ENCODE assay signal across 8 cellular contexts in the genomic region with DNA sequence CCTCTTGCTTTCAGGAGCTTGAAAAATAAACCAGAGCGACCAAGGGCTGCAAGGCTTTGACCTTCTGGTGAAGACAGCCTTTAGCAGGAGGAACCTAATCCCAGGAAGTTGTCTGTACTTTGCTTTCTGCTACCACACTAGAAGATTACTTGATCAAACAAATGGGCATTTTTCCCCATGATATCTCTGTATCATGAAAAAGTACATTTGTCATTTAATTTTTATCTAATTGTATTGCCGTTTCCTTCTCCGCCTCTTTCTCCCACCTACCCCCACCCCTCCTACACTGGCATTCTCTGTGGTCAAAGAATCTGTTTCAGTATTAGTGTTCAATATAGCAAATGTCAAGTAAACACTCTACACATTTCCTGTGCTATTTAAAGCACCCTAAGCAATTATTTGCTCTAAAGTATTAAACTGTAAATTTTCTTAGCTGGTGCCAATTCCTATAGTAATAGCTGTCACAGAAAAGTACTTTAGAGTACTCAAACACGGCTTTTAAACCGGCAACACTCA. TPM values are rescaled to one million over a fixed set of nuclear protein-coding genes. Genes with fewer than 3 reads are reported as not detected.
DNase-seq lines count a peak whose midpoint lies in the region; ATAC-seq and TF ChIP-seq lines count a peak whose summit lies in the region.

No MANE protein-coding gene starts in this region.

- no peak overlapping the region for H2AFZ ChIP-seq in PC-3 (ENCODE audit: low read length)

- no peaks in the 10 kb centered on the region for H4K20me1 ChIP-seq in PC-3 (ENCODE audit: low read length)

- POLR2A ChIA-PET in HEK293 (lab: Yijun Ruan, JAX) = interaction anchor here (0.6 to 0.7 kb wide), 3 partner anchors 26 to 229 kb away, joined by 3 to 4 read pairs (median 3); no protein-coding TSS in a partner anchor
- POLR2A ChIA-PET in PC-3 (lab: Charles Lee; ENCODE audit: unreplicated experiment) = interaction anchor here (0.6 kb wide), 1 partner anchor 13 kb away, joined by 6 read pairs; no protein-coding TSS in a partner anchor

- CTCF ChIA-PET in HEK293 (lab: Yijun Ruan, JAX) = interaction anchor here (0.7 to 2.9 kb wide), 8 partner anchors 8 to 411 kb away, joined by 3 to 9 read pairs (median 4); no protein-coding TSS in a partner anchor
- CTCF ChIA-PET in PC-3 (lab: Charles Lee) = interaction anchor here (0.7 kb wide), 1 partner anchor 16 kb away, joined by 7 read pairs; no protein-coding TSS in a partner anchor

- H3K27me3 ChIP-seq in PC-3 (ENCODE audit: low read length) (no peaks in the 10 kb centered on the region), mesendoderm (ENCODE audit: insufficient read depth, low read length, poor library complexity) (no peaks in the 10 kb centered on the region)

- H3K4me1 ChIP-seq in HEK293 (ENCODE audit: control insufficient read depth, insufficient read depth, low read length) = peaks cover 60% of the 10 kb centered on the region
- H3K4me1 ChIP-seq in PC-3 (ENCODE audit: insufficient read depth, low read length) = peaks cover 57% of the 10 kb centered on the region
- no peaks in the 10 kb centered on the region for H3K4me1 ChIP-seq in mesendoderm (ENCODE audit: control insufficient read depth, low read depth, low read length)

- H2AK5ac ChIP-seq in mesendoderm (ENCODE audit: low read length) = no peak overlapping the region

- no peak overlapping the region for H3K23ac ChIP-seq in mesendoderm (ENCODE audit: low read length)

- H3K9me3 ChIP-seq in HEK293 (ENCODE audit: control insufficient read depth, insufficient read depth, low read depth, low read length) = no peaks in the 10 kb centered on the region
- no peaks in the 10 kb centered on the region for H3K9me3 ChIP-seq in PC-3 (ENCODE audit: low read length)

- TF ChIP-seq CTCF in HEK293 (tag by site-specific recombination; IDR thresholded peaks at IDR 0.05) (no peak), PC-3 (conservative IDR thresholded peaks at IDR 0.05; ENCODE audit: low read depth, low read length) (no peak), omental fat pad (IDR thresholded peaks at IDR 0.05) (no peak)

- H3K27ac ChIP-seq in HEK293 (ENCODE audit: extremely low read depth, low read depth, low read length) = peak overlapping the region; percentile 55
- 0 out of 2 replicates have a peak overlapping the region, but pooled peaks have one; percentile 4 for H3K27ac ChIP-seq in PC-3 (ENCODE audit: low read length)
- H3K27ac ChIP-seq in mesendoderm (ENCODE audit: low read depth, low read length) = no peak overlapping the region

- no peak overlapping the region for H3K4ac ChIP-seq in mesendoderm (ENCODE audit: low read depth, low read length)

- peak overlapping the region; percentile 18 for H3K4me2 ChIP-seq in PC-3 (ENCODE audit: low read length)
- no peak overlapping the region for H3K4me2 ChIP-seq in mesendoderm (ENCODE audit: low read length)

- no peak overlapping the region for H2BK120ac ChIP-seq in mesendoderm (ENCODE audit: low read depth, low read length)

- BruUV-seq in PC-3 (replicated peaks; lab: Mats Ljungman, UMichigan) = no TSS peak

- H3K18ac ChIP-seq in mesendoderm (ENCODE audit: low read length) = no peak overlapping the region

- peak; percentile 98 for ATAC-seq in GM18519 (IDR thresholded peaks at IDR 0.05; ENCODE audit: low FRiP score, unreplicated experiment)
- ATAC-seq in PC-3 = peak; percentile 51
- ATAC-seq in esophagus mucosa = no peak
- no peak for ATAC-seq in omental fat pad (ENCODE audit: low FRiP score)

- whole genome bisulfite sequencing in mesendoderm (ENCODE audit: extremely low coverage, insufficient coverage, low lambda C conversion rate) = no CpG with 5 or more reads among the region's 5 CpGs

- intact Hi-C loops in PC-3 (cut with micrococcal nuclease) = loop anchor here (2.0 kb wide), 1 partner anchor 19 kb away; no protein-coding TSS in a partner anchor

- no peaks in the 10 kb centered on the region for H3K79me1 ChIP-seq in mesendoderm (ENCODE audit: low read length)

- DNase-seq in PC-3 (peak; percentile 30), mesendoderm (no peak), omental fat pad (ENCODE audit: low spot score) (no peak), DMS79 (lab: John Stamatoyannopoulos, UW) (no peak), NCI-H748 (lab: John Stamatoyannopoulos, UW; ENCODE audit: unreplicated experiment) (no peak)

- peak overlapping the region; percentile 81 for H4K8ac ChIP-seq in mesendoderm (ENCODE audit: low read depth, low read length)

- H3K4me3 ChIP-seq in HEK293 (ENCODE audit: low read depth, low read length) = no peak overlapping the region
- no peak overlapping the region for H3K4me3 ChIP-seq in PC-3 (ENCODE audit: low read length)
- no peak overlapping the region for H3K4me3 ChIP-seq in mesendoderm (ENCODE audit: low read length)

- H4K5ac ChIP-seq in mesendoderm (ENCODE audit: low read length) = no peak overlapping the region

- no peak overlapping the region for H2BK15ac ChIP-seq in mesendoderm (replicated peaks; ENCODE audit: low read depth)

- H2BK5ac ChIP-seq in mesendoderm (ENCODE audit: low read length) = no peak overlapping the region

- H3K79me2 ChIP-seq in PC-3 (ENCODE audit: low read length) (peaks cover 33% of the 10 kb centered on the region), mesendoderm (ENCODE audit: control insufficient read depth, insufficient read depth, low read length) (no peaks in the 10 kb centered on the region)

- no peaks in the 10 kb centered on the region for H3K9me2 ChIP-seq in PC-3 (replicated peaks; ENCODE audit: low read length)

- H3F3A ChIP-seq in PC-3 (ENCODE audit: low read length, unreplicated experiment) = no peaks in the 10 kb centered on the region

- H3K36me3 ChIP-seq in HEK293 (ENCODE audit: control insufficient read depth in 2 of 2, insufficient read depth in 1 of 2, low read length in 2 of 2) (no peaks in the 10 kb centered on the region; a peak in 1 of 3 replicates), PC-3 (ENCODE audit: low read depth, low read length) (no peaks in the 10 kb centered on the region), mesendoderm (ENCODE audit: control insufficient read depth, insufficient read depth, low read length) (no peaks in the 10 kb centered on the region)

- H3K56ac ChIP-seq in mesendoderm (ENCODE audit: low read length) = no peak overlapping the region

- no peak overlapping the region for H3K9ac ChIP-seq in PC-3 (ENCODE audit: low read length)
- no peak overlapping the region for H3K9ac ChIP-seq in mesendoderm (ENCODE audit: low read length)

TF ChIP-seq in HEK293, 187 proteins besides CTCF, POLR2A, EP300 and RAD21:
- TF ChIP-seq ZFHX2 (tag by site-specific recombination; conservative IDR thresholded peaks at IDR 0.05) (peak; percentile 73), EGR2 (tag by site-specific recombination; IDR thresholded peaks at IDR 0.05; ENCODE audit: low read depth) (peak; percentile 80), ZNF791 (tag by site-specific recombination; IDR thresholded peaks at IDR 0.05) (no peak), OSR2 (tag by site-specific recombination; IDR thresholded peaks at IDR 0.05) (0 out of 2 replicates have a peak, but pooled peaks have one; percentile 7)
- TF ChIP-seq, protein P1, sequence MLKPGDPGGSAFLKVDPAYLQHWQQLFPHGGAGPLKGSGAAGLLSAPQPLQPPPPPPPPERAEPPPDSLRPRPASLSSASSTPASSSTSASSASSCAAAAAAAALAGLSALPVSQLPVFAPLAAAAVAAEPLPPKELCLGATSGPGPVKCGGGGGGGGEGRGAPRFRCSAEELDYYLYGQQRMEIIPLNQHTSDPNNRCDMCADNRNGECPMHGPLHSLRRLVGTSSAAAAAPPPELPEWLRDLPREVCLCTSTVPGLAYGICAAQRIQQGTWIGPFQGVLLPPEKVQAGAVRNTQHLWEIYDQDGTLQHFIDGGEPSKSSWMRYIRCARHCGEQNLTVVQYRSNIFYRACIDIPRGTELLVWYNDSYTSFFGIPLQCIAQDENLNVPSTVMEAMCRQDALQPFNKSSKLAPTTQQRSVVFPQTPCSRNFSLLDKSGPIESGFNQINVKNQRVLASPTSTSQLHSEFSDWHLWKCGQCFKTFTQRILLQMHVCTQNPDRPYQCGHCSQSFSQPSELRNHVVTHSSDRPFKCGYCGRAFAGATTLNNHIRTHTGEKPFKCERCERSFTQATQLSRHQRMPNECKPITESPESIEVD (tag by site-specific recombination; IDR thresholded peaks at IDR 0.05) = peak; percentile 77
- TF ChIP-seq, protein P2, sequence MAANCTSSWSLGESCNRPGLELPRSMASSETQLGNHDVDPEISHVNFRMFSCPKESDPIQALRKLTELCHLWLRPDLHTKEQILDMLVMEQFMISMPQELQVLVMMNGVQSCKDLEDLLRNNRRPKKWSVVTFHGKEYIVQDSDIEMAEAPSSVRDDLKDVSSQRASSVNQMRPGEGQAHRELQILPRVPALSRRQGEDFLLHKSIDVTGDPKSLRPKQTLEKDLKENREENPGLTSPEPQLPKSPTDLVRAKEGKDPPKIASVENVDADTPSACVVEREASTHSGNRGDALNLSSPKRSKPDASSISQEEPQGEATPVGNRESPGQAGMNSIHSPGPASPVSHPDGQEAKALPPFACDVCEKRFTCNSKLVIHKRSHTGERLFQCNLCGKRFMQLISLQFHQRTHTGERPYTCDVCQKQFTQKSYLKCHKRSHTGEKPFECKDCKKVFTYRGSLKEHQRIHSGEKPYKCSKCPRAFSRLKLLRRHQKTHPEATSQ (tag by site-specific recombination; IDR thresholded peaks at IDR 0.05) = no peak

RNA-seq across cellular contexts. Expression of a gene that starts 29.7 kb away (rescaled TPM):
- 19.1 and 27.0 TPM in 2 replicates for total RNA-seq in PC-3 (2014; rRNA removed)
- 3.7 TPM for polyA plus RNA-seq in mesendoderm (2013, experiment 1 of 2)
- 3.7 TPM for polyA plus RNA-seq in mesendoderm (2013, experiment 2 of 2)
- total RNA-seq in esophagus mucosa = 29.3 TPM
- total RNA-seq in omental fat pad = 10 to 100 TPM; 26.4 to 46.4 (median 36.1) TPM

Comparison
In these comparisons a context has a peak if more than half of its experiments do, and no peak if none do; other contexts are left out.
1. ATAC-seq: peak in GM18519 (single experiment) and PC-3 (single experiment); none in esophagus mucosa (single experiment) and omental fat pad (single experiment).